25 cellular contexts compared by ENCODE assay signal in genomic region chr1:187909382-187909781, GRCh38.
"Had no signal": no experiment of that assay in that cellular context is flagged by ENCODE, and none has a peak within 500 bp of the region (broad histone marks: within the 10 kb centered on the region; RNA-seq: fewer than 3 reads in every experiment).

No MANE protein-coding gene starts in this region.

- H3K79me2 ChIP-seq: parathyroid adenoma had no signal

- H3K4me2 ChIP-seq: neural progenitor cell had no signal

- H3K27me3 Mint-ChIP-seq: effector memory CD8-positive, alpha-beta T cell; naive thymus-derived CD4-positive, alpha-beta T cell; stimulated activated naive B cell treated with anti-CD40 and anti-IgM and Interleukin-4, amounts not matched to agents 10 μg/mL and 1 μg/mL and 100 μg/mL, for 72 hours; stimulated activated naive CD8-positive, alpha-beta T cell treated with anti-CD3 and anti-CD28 coated beads, Interleukin-15, Interleukin-2, amounts not matched to agents 100 ng/mL and 50 ng/mL, for 24 hours had no signal

- H3K9me3 Mint-ChIP-seq: nephron; neural progenitor cell; stimulated activated naive CD8-positive, alpha-beta T cell treated with anti-CD3 and anti-CD28 coated beads, Interleukin-15, Interleukin-2, amounts not matched to agents 100 ng/mL and 50 ng/mL, for 24 hours had no signal

- DNase-seq: cortex of kidney; effector memory CD8-positive, alpha-beta T cell; foreskin fibroblast; glutamatergic neuron; heart right ventricle; hippocampal formation; left cardiac atrium; left lung; mesendoderm; midbrain; naive thymus-derived CD4-positive, alpha-beta T cell; right cardiac atrium; sigmoid colon; stimulated activated CD4-positive, alpha-beta T cell treated with anti-CD3 and anti-CD28 coated beads, Interleukin-2, amount 100 ng/mL, for 48 hours; stimulated activated naive B cell treated with anti-CD40 and anti-IgM and Interleukin-4, amounts not matched to agents 10 μg/mL and 1 μg/mL and 100 μg/mL, for 72 hours; upper lobe of left lung had no signal

- H3K9ac ChIP-seq: neural progenitor cell, parathyroid adenoma had no signal

- H3K4me3 ChIP-seq: gastroesophageal sphincter, heart right ventricle, left lung, neural progenitor cell, sigmoid colon, thoracic aorta, tibial nerve, upper lobe of left lung had no signal

- H3K27ac ChIP-seq: gastroesophageal sphincter, heart right ventricle, left lung, neural progenitor cell, parathyroid adenoma, sigmoid colon, thoracic aorta, tibial nerve, upper lobe of left lung had no signal

- ATAC-seq: effector memory CD8-positive, alpha-beta T cell; esophagus mucosa; gastroesophageal sphincter; heart right ventricle; left cardiac atrium; left lung; naive thymus-derived CD4-positive, alpha-beta T cell; right cardiac atrium; stimulated activated naive B cell treated with anti-CD40 and anti-IgM and Interleukin-4, amounts not matched to agents 10 μg/mL and 1 μg/mL and 100 μg/mL, for 72 hours had no signal

- H2AFZ ChIP-seq: neural progenitor cell, parathyroid adenoma had no signal

- H3K4me1 ChIP-seq: gastroesophageal sphincter, heart right ventricle, left lung, neural progenitor cell, parathyroid adenoma, tibial nerve, upper lobe of left lung had no signal

- H3K36me3 ChIP-seq: gastroesophageal sphincter, heart right ventricle, left lung, neural progenitor cell, sigmoid colon, thoracic aorta, tibial nerve, upper lobe of left lung had no signal

- H3K27ac Mint-ChIP-seq: effector memory CD8-positive, alpha-beta T cell; naive thymus-derived CD4-positive, alpha-beta T cell; nephron; neural progenitor cell; progenitor cell of endocrine pancreas; stimulated activated naive B cell treated with anti-CD40 and anti-IgM and Interleukin-4, amounts not matched to agents 10 μg/mL and 1 μg/mL and 100 μg/mL, for 72 hours; stimulated activated naive CD8-positive, alpha-beta T cell treated with anti-CD3 and anti-CD28 coated beads, Interleukin-15, Interleukin-2, amounts not matched to agents 100 ng/mL and 50 ng/mL, for 24 hours had no signal

- H3K36me3 Mint-ChIP-seq: naive thymus-derived CD4-positive, alpha-beta T cell; neural progenitor cell; stimulated activated naive B cell treated with anti-CD40 and anti-IgM and Interleukin-4, amounts not matched to agents 10 μg/mL and 1 μg/mL and 100 μg/mL, for 72 hours had no signal

- H3K4me1 Mint-ChIP-seq: naive thymus-derived CD4-positive, alpha-beta T cell; nephron; stimulated activated naive B cell treated with anti-CD40 and anti-IgM and Interleukin-4, amounts not matched to agents 10 μg/mL and 1 μg/mL and 100 μg/mL, for 72 hours had no signal

- H3K4me3 Mint-ChIP-seq: effector memory CD8-positive, alpha-beta T cell; naive thymus-derived CD4-positive, alpha-beta T cell; nephron; neural progenitor cell; stimulated activated naive B cell treated with anti-CD40 and anti-IgM and Interleukin-4, amounts not matched to agents 10 μg/mL and 1 μg/mL and 100 μg/mL, for 72 hours; stimulated activated naive CD8-positive, alpha-beta T cell treated with anti-CD3 and anti-CD28 coated beads, Interleukin-15, Interleukin-2, amounts not matched to agents 100 ng/mL and 50 ng/mL, for 24 hours had no signal

- H3K27me3 ChIP-seq: gastroesophageal sphincter, heart right ventricle, left lung, neural progenitor cell, sigmoid colon, tibial nerve, upper lobe of left lung had no signal

- H3K9me3 ChIP-seq: gastroesophageal sphincter, heart right ventricle, left lung, sigmoid colon, thoracic aorta, tibial nerve, upper lobe of left lung had no signal
